8 cellular contexts compared by ENCODE assay signal in the genomic region with DNA sequence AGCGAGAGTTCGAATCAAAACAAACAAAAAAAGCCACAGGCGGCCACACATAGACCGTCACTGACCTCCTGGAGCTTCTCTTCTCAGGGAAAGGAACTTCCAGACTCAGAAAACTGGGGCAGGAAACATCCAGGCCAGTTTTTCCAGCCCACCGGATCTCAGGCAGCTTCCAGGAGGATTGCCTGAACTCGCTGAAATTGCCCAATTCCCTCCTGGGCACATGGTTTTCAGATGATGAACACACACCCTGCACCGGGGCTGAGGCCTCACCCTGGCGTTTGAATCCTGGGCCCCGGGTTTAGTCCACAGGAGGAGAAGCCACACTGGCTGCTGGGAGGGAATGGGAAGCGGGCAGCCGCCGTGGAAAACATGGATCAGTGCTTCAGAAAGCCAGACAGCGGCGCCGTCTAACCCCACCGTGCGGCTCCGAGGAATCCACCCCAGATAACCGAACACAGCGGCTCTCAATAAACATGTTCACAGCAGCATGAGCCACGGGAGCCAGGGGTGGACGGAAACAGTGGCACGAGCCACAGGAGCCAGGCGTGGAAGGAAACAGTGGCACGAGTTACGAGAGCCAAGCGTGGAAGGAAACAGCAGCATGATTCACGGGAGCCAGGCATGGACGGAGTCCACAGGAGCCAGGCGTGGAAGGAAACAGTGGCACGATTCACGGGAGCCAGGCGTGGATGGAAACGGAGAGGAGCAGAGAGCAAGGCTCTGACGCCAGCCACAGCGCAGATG. TPM values are rescaled to one million over a fixed set of nuclear protein-coding genes. Genes with fewer than 3 reads are reported as not detected.
DNase-seq lines count a peak whose midpoint lies in the region; ATAC-seq, FAIRE-seq and TF ChIP-seq lines count a peak whose summit lies in the region.
"Had no signal": no experiment of that assay in that cellular context is flagged by ENCODE, and none has a peak within 500 bp of the region (broad histone marks: within the 10 kb centered on the region; RNA-seq: fewer than 3 reads in every experiment).

No MANE protein-coding gene starts in this region.

- peak; percentile 99 for FAIRE-seq in bronchial epithelial cell (lab: Jason Lieb, UNC)

- ATAC-seq in HG03521 (IDR thresholded peaks at IDR 0.05; ENCODE audit: unreplicated experiment) (no peak), GM18498 (IDR thresholded peaks at IDR 0.05; ENCODE audit: unreplicated experiment) (no peak)

- H3K36me3 Mint-ChIP-seq in type B pancreatic cell: no peaks in the 10 kb centered on the region

- no peaks in the 10 kb centered on the region for H3K9me3 Mint-ChIP-seq in type B pancreatic cell

- no peaks in the 10 kb centered on the region for H3K27me3 ChIP-seq in bronchial epithelial cell (ENCODE audit: control insufficient read depth, insufficient read depth, low read length)

- TF ChIP-seq CTCF in bronchial epithelial cell (IDR thresholded peaks at IDR 0.05; ENCODE audit: insufficient read depth, low read length, severe bottlenecking): no peak
- no peak for TF ChIP-seq CTCF in type B pancreatic cell (conservative IDR thresholded peaks at IDR 0.05)

- peaks cover 16% of the 10 kb centered on the region for H3K4me1 Mint-ChIP-seq in type B pancreatic cell (ENCODE audit: unreplicated experiment)

- H3K4me3 Mint-ChIP-seq in type B pancreatic cell: peak overlapping the region; percentile 64

- H3K27me3 Mint-ChIP-seq in type B pancreatic cell: no peaks in the 10 kb centered on the region

- peak overlapping the region; percentile 78 for H3K27ac Mint-ChIP-seq in type B pancreatic cell

- H3K4me3 ChIP-seq in bronchial epithelial cell (ENCODE audit: low read depth, low read length): no peak overlapping the region

- DNase-seq in M059J (ENCODE audit: low read depth) (peak; percentile 95), bronchial epithelial cell (ENCODE audit: low read depth) (peak; percentile 96), left kidney (ENCODE audit: low read depth, low spot score) (peak; percentile 72), type B pancreatic cell (ENCODE audit: extremely low spot score, unreplicated experiment) (peak; percentile 68), RPMI8226 (no peak)
- DNase-seq: NCI-H1092 treated with DMSO at 0.1 percent for 48 hours had no signal

- no peaks in the 10 kb centered on the region for H3K36me3 ChIP-seq in bronchial epithelial cell (ENCODE audit: control insufficient read depth, insufficient read depth, low read length)

RNA-seq across cellular contexts. Expression of gene PTBP1, which starts 18.2 kb away (rescaled TPM):
- 184 and 196 TPM in 2 replicates for total RNA-seq in M059J (2014; rRNA removed; shearing (Covaris generic))
- total RNA-seq in bronchial epithelial cell (99.0 TPM in 2 replicates), type B pancreatic cell (ENCODE audit: low replicate concordance) (416 and 496 TPM in 2 replicates)

RNA-seq across cellular contexts. Expression of gene MISP, which starts 28.2 kb away (rescaled TPM):
- total RNA-seq in M059J (2014; rRNA removed; shearing (Covaris generic)): 0.37 and 0.79 TPM in 2 replicates
- total RNA-seq in bronchial epithelial cell: 105 and 138 TPM in 2 replicates
- total RNA-seq in type B pancreatic cell (ENCODE audit: low replicate concordance): 9.4 and 20.8 TPM in 2 replicates

RNA-seq across cellular contexts. Expression of gene PLPPR3, which starts 42.7 kb away (rescaled TPM):
- 2.3 and 3.8 TPM in 2 replicates for total RNA-seq in M059J (2014; rRNA removed; shearing (Covaris generic))
- total RNA-seq in bronchial epithelial cell (not detected in 2 replicates), type B pancreatic cell (ENCODE audit: low replicate concordance) (9.9 and 29.2 TPM in 2 replicates)

RNA-seq across cellular contexts. Expression of gene AZU1, which starts 48.6 kb away (rescaled TPM):
- not detected in 2 replicates for total RNA-seq in M059J (2014; rRNA removed; shearing (Covaris generic))
- total RNA-seq in bronchial epithelial cell (not detected in 2 replicates), type B pancreatic cell (ENCODE audit: low replicate concordance) (0.41 TPM in 1 of 2 replicates, not detected in the other)
